ENCODE assay signal across 8 cellular contexts in the genomic region with DNA sequence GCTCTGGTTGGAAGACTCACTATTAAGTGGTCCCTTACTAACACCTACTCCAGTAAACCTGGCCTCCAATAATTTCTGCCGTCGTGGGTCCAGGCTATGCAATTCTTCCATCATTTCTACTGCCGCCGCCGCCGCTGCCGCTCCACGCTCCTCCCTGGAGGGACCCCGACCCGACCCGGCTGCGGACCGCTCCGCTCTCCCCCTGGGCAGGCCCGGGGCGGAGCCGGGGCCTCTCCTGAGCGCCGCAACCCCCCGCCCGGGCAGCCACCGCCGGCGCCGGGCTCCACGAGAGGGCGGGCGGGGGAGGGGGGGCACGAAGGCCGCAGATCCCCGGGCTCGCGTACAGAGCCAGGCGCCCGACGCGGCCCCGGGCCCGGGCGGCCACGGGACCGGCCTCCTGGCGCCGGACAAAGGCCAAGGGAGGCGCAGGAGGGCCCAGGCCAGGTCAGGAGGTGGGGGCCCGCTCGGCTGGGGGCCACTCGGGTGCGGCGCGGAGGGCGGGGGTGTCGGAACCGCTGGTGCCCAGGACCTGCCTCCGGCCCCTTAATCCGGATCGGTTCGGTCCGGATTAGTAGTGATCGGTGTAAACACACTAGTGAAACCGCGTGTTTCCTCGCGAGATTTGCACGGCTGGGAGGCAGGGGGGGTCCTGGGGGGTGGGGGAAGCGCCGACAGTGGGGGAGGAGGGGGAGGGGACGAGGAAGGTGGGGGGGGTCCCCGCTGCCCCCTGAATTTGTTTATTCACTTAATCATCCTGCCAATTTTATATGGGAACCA.
DNase-seq lines count a peak whose midpoint lies in the region; ATAC-seq and TF ChIP-seq lines count a peak whose summit lies in the region.
"Not testable (repeated sequence)": the region's sequence is repeated elsewhere in the genome, so short reads cannot be mapped to it uniquely, and the experiment has no call there.

No MANE protein-coding gene starts in this region.

- H3K27ac Mint-ChIP-seq in T-helper 17 cell, result not testable (repeated sequence)

- WGBS in body of pancreas, 2 donors, result 53 to 58% methylated on average over 15 to 28 of the region's 69 CpGs
- 50 to 73% methylated on average over 41 to 69 of the region's 69 CpGs for WGBS in lung, 2 donors

- TF ChIP-seq CTCF in A673 (conservative IDR thresholded peaks at IDR 0.05; ENCODE audit: low read depth, low read length); HCT116 (IDR thresholded peaks at IDR 0.05 in 2 of 3, conservative IDR thresholded peaks at IDR 0.05 in 1 of 3; ENCODE audit: borderline replicate concordance in 1 of 3, insufficient read depth in 1 of 3, low read depth in 2 of 3, low read length in 2 of 3); body of pancreas (IDR thresholded peaks at IDR 0.05); foreskin fibroblast (IDR thresholded peaks at IDR 0.05; ENCODE audit: low read depth, low read length); lung (IDR thresholded peaks at IDR 0.05; ENCODE audit: control extremely low read depth, extremely low read depth): not testable (repeated sequence)

- H3K36me3 ChIP-seq in A673 (ENCODE audit: insufficient read depth, low read length, poor library complexity, severe bottlenecking); HCT116 (ENCODE audit: control insufficient read depth in 1 of 2, insufficient read depth in 2 of 2, low read length in 2 of 2); body of pancreas (replicated peaks in 1 of 2; ENCODE audit: insufficient read depth in 1 of 2, low read depth in 2 of 2); lung (ENCODE audit: control insufficient read depth in 2 of 2, insufficient read depth in 2 of 2, low read length in 2 of 2): not testable (repeated sequence)

- not testable (repeated sequence) for H3K27ac ChIP-seq in A673 (ENCODE audit: low read depth, low read length, poor library complexity, severe bottlenecking); HCT116 (ENCODE audit: low read depth, low read length); body of pancreas; lung (ENCODE audit: low read depth in 1 of 2, low read length in 1 of 2)

- H3K27me3 ChIP-seq in A673 (replicated peaks; ENCODE audit: insufficient read depth, low read depth, low read length, poor library complexity); HCT116 (ENCODE audit: insufficient read depth, low read length); body of pancreas; lung (ENCODE audit: control insufficient read depth, insufficient read depth): not testable (repeated sequence)

- not testable (repeated sequence) for H3K9me3 ChIP-seq in A673 (ENCODE audit: low read depth, low read length, poor library complexity, severe bottlenecking); T-helper 17 cell (ENCODE audit: control insufficient read depth, low read length, poor library complexity, severe bottlenecking); body of pancreas; lung (ENCODE audit: control insufficient read depth in 2 of 2, insufficient read depth in 1 of 2, low read length in 1 of 2)
- H3K9me3 ChIP-seq in HCT116 (ENCODE audit: control insufficient read depth in 1 of 2, insufficient read depth in 1 of 2, low read depth in 1 of 2, low read length in 2 of 2), result peaks cover 0 to 18% of the 10 kb centered on the region in 2 experiments; a peak in 1 of 4 replicates

- H3K9ac ChIP-seq in HCT116 (ENCODE audit: low read length), result not testable (repeated sequence)

- intact Hi-C loops in A673 (cut with micrococcal nuclease; ENCODE audit: unreplicated experiment); HCT116 (cut with micrococcal nuclease); body of pancreas (cut with DNase I): not testable (repeated sequence)

- not testable (repeated sequence) for TF ChIP-seq RAD21 in HCT116 (IDR thresholded peaks at IDR 0.05; ENCODE audit: low read depth)

- peak; percentile 57; the same call in 1 of the 2 replicates for ATAC-seq in HCT116
- ATAC-seq in T-helper 17 cell, result peak; percentile 82
- peak; percentile 84 for ATAC-seq in body of pancreas
- peak; percentile 77 for ATAC-seq in lung (ENCODE audit: insufficient read depth, low FRiP score)

- H3K4me3 Mint-ChIP-seq in T-helper 17 cell, result not testable (repeated sequence)

- not testable (repeated sequence) for H3K79me2 ChIP-seq in HCT116 (ENCODE audit: insufficient read depth, low read length)

- not testable (repeated sequence) for H4K20me1 ChIP-seq in HCT116 (ENCODE audit: insufficient read depth)

- POLR2A ChIA-PET in A673 (lab: Charles Lee; ENCODE audit: low non-redundant PET); HCT116 (lab: Charles Lee): not testable (repeated sequence)

- H3K4me2 ChIP-seq in HCT116 (ENCODE audit: low read length), result not testable (repeated sequence)

- not testable (repeated sequence) for H3K4me1 ChIP-seq in A673 (ENCODE audit: insufficient read depth, low read length, poor library complexity, severe bottlenecking); HCT116 (ENCODE audit: control insufficient read depth in 1 of 2, insufficient read depth in 2 of 2, low read length in 2 of 2); body of pancreas; lung (ENCODE audit: control insufficient read depth in 2 of 2, insufficient read depth in 2 of 2, low read length in 2 of 2)

- H3K36me3 Mint-ChIP-seq in T-helper 17 cell (ENCODE audit: low read depth), result not testable (repeated sequence)

- DNase-seq in A673 (ENCODE audit: low spot score) (peak; percentile 0), T-helper 17 cell (peak in 1 of 3 donors; percentile 30), body of pancreas (peak in 3 of 4 donors; percentile 17 to 18 (median 17)), foreskin fibroblast (peak; percentile 3 to 35)
- not testable (repeated sequence) for DNase-seq in HCT116 (ENCODE audit: low read depth, low spot score); lung (ENCODE audit: low spot score)
- DNase-seq in activated CD8-positive, alpha-beta memory T cell treated with anti-CD3 and anti-CD28 coated beads, Interleukin-2, amount 50 U/mL, for 4 hours, result peak; percentile 17
- DNase-seq in stimulated activated CD4-positive, alpha-beta T cell treated with anti-CD3 and anti-CD28 coated beads, Interleukin-2, amount 100 ng/mL, for 24 hours, result peak; percentile 16 to 17

- CTCF ChIA-PET in A673 (lab: Charles Lee); HCT116 (lab: Charles Lee): not testable (repeated sequence)

- RAD21 ChIA-PET in HCT116 (lab: Charles Lee; ENCODE audit: low non-redundant PET in 1 of 2, low total read pairs in 2 of 2, uncharacterized antibody in 2 of 2, unreplicated experiment in 2 of 2), result not testable (repeated sequence)

- H2AFZ ChIP-seq in HCT116 (ENCODE audit: low read depth, low read length, poor library complexity, severe bottlenecking), result not testable (repeated sequence)

- H3K27me3 Mint-ChIP-seq in T-helper 17 cell, result not testable (repeated sequence)

- not testable (repeated sequence) for BruUV-seq in A673 (replicated peaks; lab: Mats Ljungman, UMichigan); HCT116 (replicated peaks; lab: Mats Ljungman, UMichigan)

- not testable (repeated sequence) for H3K9me2 ChIP-seq in HCT116 (ENCODE audit: insufficient read depth)

- not testable (repeated sequence) for TF ChIP-seq POLR2A in HCT116 (IDR thresholded peaks at IDR 0.05; ENCODE audit: borderline replicate concordance, extremely low read depth, insufficient read depth, insufficient read length); body of pancreas (IDR thresholded peaks at IDR 0.05)

- not testable (repeated sequence) for H3K4me3 ChIP-seq in A673 (ENCODE audit: low read depth, low read length, poor library complexity, severe bottlenecking); HCT116 (replicated peaks in 1 of 2; ENCODE audit: low read depth in 1 of 2, low read length in 2 of 2); body of pancreas; foreskin fibroblast (ENCODE audit: low read depth in 1 of 2, low read length in 2 of 2); lung

- not testable (repeated sequence) for H3K4me1 Mint-ChIP-seq in T-helper 17 cell
